Comparison of ENCODE assay signal across 20 cellular contexts in the genomic region with DNA sequence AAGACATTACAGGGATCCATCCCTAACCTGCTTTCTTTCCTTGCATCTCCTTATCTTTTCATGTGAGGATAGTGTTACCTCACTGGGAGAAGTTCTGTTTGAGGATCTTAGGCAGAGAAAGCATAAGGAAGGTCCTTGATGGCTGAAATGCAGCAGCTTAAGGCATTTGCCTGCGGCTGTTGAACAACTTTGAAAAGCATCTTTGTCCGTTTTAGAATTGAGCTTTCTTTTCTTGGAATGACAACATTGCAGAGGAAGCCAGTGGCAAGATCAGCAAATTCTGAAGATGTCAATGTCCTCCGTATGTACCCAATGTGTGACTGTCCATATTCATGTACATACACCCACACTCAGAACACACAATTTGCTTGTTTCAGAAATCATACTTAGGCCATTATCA.
"Had no signal": no experiment of that assay in that cellular context is flagged by ENCODE, and none has a peak within 500 bp of the region (broad histone marks: within the 10 kb centered on the region; RNA-seq: fewer than 3 reads in every experiment).

No MANE protein-coding gene starts in this region.

- DNase-seq: IMR-90, Karpas-422, KG1, MG63, NCI-H1092 treated with DMSO at 0.1 percent for 48 hours, NCI-H1436, NCI-H187, NCI-H2029, NCI-H2081 treated with DMSO at 0.1 percent for 48 hours, NCI-H2171, NCI-H226, NCI-H446, NCI-H510A, NCI-H524 treated with DMSO at 0.1 percent for 48 hours, NCI-H69, NCI-H774, SHP77 had no signal

- H3K27ac ChIP-seq: RWPE1 had no signal

- H3K4me3 ChIP-seq: MG63 had no signal

- H3K9me3 ChIP-seq: MG63 had no signal

- ATAC-seq: HepG2, SK-N-SH treated with all-trans-retinoic acid at 6 μM for 48 hours had no signal

- H3K27me3 ChIP-seq: MG63 had no signal

- H3K36me3 ChIP-seq: MG63 had no signal
